In the genomic region with DNA sequence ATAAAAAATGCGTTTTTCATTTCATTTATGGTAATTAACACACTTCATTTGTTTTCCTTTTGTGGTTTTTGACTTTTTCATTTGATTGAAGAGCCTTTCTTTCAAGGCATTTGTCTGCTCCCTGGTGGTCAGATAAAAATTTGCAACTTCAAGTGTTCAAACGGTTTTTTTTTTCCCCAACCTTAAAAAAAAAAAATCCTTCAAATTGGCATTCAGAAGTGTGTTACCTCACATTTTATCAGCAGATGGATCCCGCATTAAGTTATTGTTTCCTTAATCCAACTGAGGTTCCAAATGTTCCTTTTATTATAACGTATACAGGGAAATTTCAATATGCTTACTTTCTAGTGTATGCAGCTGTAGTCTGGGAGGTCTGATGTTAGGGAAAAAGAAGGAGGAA, we compare ENCODE assay signal across 8 cellular contexts. TPM values are rescaled to one million over a fixed set of nuclear protein-coding genes. Genes with fewer than 3 reads are reported as not detected.
A peak's percentile ranks its signal among the peaks of the same experiment; 100 is the strongest.
DNase-seq lines count a peak whose midpoint lies in the region; ATAC-seq, FAIRE-seq and TF ChIP-seq lines count a peak whose summit lies in the region.

No MANE protein-coding gene starts in this region.

- H3K36me3 ChIP-seq in HAP-1 (replicated peaks) (no peaks in the 10 kb centered on the region), pancreas (no peaks in the 10 kb centered on the region)
- no peaks in the 10 kb centered on the region for H3K36me3 ChIP-seq in CD8-positive, alpha-beta memory T cell (ENCODE audit: insufficient read depth, low read length)
- H3K36me3 ChIP-seq in CD8-positive, alpha-beta T cell (ENCODE audit: insufficient read depth, low read length), result no peaks in the 10 kb centered on the region

- H3K4me1 Mint-ChIP-seq in CD8-positive, alpha-beta memory T cell, result no peaks in the 10 kb centered on the region
- no peaks in the 10 kb centered on the region for H3K4me1 Mint-ChIP-seq in CD8-positive, alpha-beta T cell (ENCODE audit: low read depth)

- H3K9me3 Mint-ChIP-seq in CD8-positive, alpha-beta memory T cell, result peaks cover 0 to 7% (median 4%) of the 10 kb centered on the region in 5 donors
- H3K9me3 Mint-ChIP-seq in CD8-positive, alpha-beta T cell, result no peaks in the 10 kb centered on the region

- CTCF ChIA-PET in CD8-positive, alpha-beta memory T cell (lab: Charles Lee), result no interaction called here
- CTCF ChIA-PET in CD8-positive, alpha-beta T cell (lab: Charles Lee), result no interaction called here

- FAIRE-seq in pancreas (lab: Jason Lieb, UNC), result peak; percentile 60

- H3K4me3 ChIP-seq in HAP-1 (no peak overlapping the region), pancreas (no peak overlapping the region)
- H3K4me3 ChIP-seq in CD8-positive, alpha-beta memory T cell (ENCODE audit: low read length), result no peak overlapping the region
- H3K4me3 ChIP-seq in CD8-positive, alpha-beta T cell (ENCODE audit: low read depth, low read length), result no peak overlapping the region

- WGBS in pancreas, 2 donors, result 2% methylated on average over 4 of the region's 4 CpGs

- H3K27me3 Mint-ChIP-seq in CD8-positive, alpha-beta memory T cell, result no peaks in the 10 kb centered on the region
- H3K27me3 Mint-ChIP-seq in CD8-positive, alpha-beta T cell (ENCODE audit: low read depth), result no peaks in the 10 kb centered on the region

- H3K9me3 ChIP-seq in HAP-1 (no peaks in the 10 kb centered on the region), pancreas (no peaks in the 10 kb centered on the region)
- H3K9me3 ChIP-seq in CD8-positive, alpha-beta memory T cell (ENCODE audit: low read length), result no peaks in the 10 kb centered on the region
- no peaks in the 10 kb centered on the region for H3K9me3 ChIP-seq in CD8-positive, alpha-beta T cell (ENCODE audit: low read length)

- intact Hi-C loops in pancreas (cut with DNase I), result loop anchor here in 2 of 3 donors (5.0 to 10.0 kb wide), 2 partner anchors 349 to 357 kb away; no protein-coding TSS in a partner anchor
- intact Hi-C loops in CD8-positive, alpha-beta T cell (cut with DNase I, micrococcal nuclease), result no loop called here

- DNase-seq in Caki2 (ENCODE audit: low read depth) (peak; percentile 65), HAP-1 (ENCODE audit: low spot score in 2 of 2) (peak; percentile 64 to 66), NCI-H526 treated with DMSO at 0.1 percent for 48 hours (lab: John Stamatoyannopoulos, UW) (peak; percentile 28), dermis blood vessel endothelial cell (peak; percentile 72), pancreas (no peak)
- DNase-seq in CD8-positive, alpha-beta memory T cell, result no peak
- no peak for DNase-seq in CD8-positive, alpha-beta T cell

- peak in 3 of 4 donors; percentile 41 to 61 (median 52) for ATAC-seq in pancreas
- no peak for ATAC-seq in HG02642 (IDR thresholded peaks at IDR 0.05; ENCODE audit: poor library complexity, unreplicated experiment)
- ATAC-seq in CD8-positive, alpha-beta T cell, result no peak

- in situ Hi-C loops in Caki2 (cut with HindIII; ENCODE audit: low pct_unique_long_range_greater_than_20kb, low sequenced_read_pairs) (no loop called here), HAP-1 (cut with MboI; ENCODE audit: low sequenced_read_pairs) (no loop called here)

- no peak overlapping the region for H3K27ac ChIP-seq in pancreas
- no peak overlapping the region for H3K27ac ChIP-seq in CD8-positive, alpha-beta memory T cell (ENCODE audit: low read depth, low read length)
- no peak overlapping the region for H3K27ac ChIP-seq in CD8-positive, alpha-beta T cell (ENCODE audit: low read depth, low read length)

- H3K27me3 ChIP-seq in HAP-1 (ENCODE audit: low read depth) (no peaks in the 10 kb centered on the region), pancreas (no peaks in the 10 kb centered on the region)
- H3K27me3 ChIP-seq in CD8-positive, alpha-beta memory T cell (ENCODE audit: insufficient read depth, low read length, poor library complexity, severe bottlenecking), result no peaks in the 10 kb centered on the region
- no peaks in the 10 kb centered on the region for H3K27me3 ChIP-seq in CD8-positive, alpha-beta T cell (ENCODE audit: insufficient read depth, low read length)

- no peak overlapping the region for H3K27ac Mint-ChIP-seq in CD8-positive, alpha-beta memory T cell
- H3K27ac Mint-ChIP-seq in CD8-positive, alpha-beta T cell, result no peak overlapping the region

- H3K36me3 Mint-ChIP-seq in CD8-positive, alpha-beta memory T cell, result no peaks in the 10 kb centered on the region
- H3K36me3 Mint-ChIP-seq in CD8-positive, alpha-beta T cell, result no peaks in the 10 kb centered on the region

- POLR2A ChIA-PET in CD8-positive, alpha-beta memory T cell (lab: Charles Lee), result no interaction called here
- POLR2A ChIA-PET in CD8-positive, alpha-beta T cell (lab: Charles Lee), result no interaction called here

- H3K4me3 Mint-ChIP-seq in CD8-positive, alpha-beta memory T cell, result no peak overlapping the region
- H3K4me3 Mint-ChIP-seq in CD8-positive, alpha-beta T cell, result no peak overlapping the region

- peak in 3 of 4 donors; percentile 12 to 44 (median 35) for TF ChIP-seq CTCF in pancreas (IDR thresholded peaks at IDR 0.05)
- TF ChIP-seq CTCF in CD8-positive, alpha-beta T cell (IDR thresholded peaks at IDR 0.05), result no peak

- H3K4me1 ChIP-seq in HAP-1 (peaks cover 36% of the 10 kb centered on the region), pancreas (no peaks in the 10 kb centered on the region)
- H3K4me1 ChIP-seq in CD8-positive, alpha-beta memory T cell (ENCODE audit: insufficient read depth, low read length), result no peaks in the 10 kb centered on the region
- no peaks in the 10 kb centered on the region for H3K4me1 ChIP-seq in CD8-positive, alpha-beta T cell (ENCODE audit: insufficient read depth, low read length)

RNA-seq across cellular contexts. Expression of a gene that starts 47.2 kb away (rescaled TPM):
- total RNA-seq in Caki2 (2014; rRNA removed; shearing (Covaris generic); ENCODE audit: low replicate concordance), result not detected in 2 replicates
- total RNA-seq in dermis blood vessel endothelial cell (not detected in 2 replicates), pancreas (not detected)
- not detected for polyA plus RNA-seq in pancreas
- not detected for total RNA-seq in CD8-positive, alpha-beta memory T cell
- not detected for polyA plus RNA-seq in CD8-positive, alpha-beta memory T cell
- total RNA-seq in CD8-positive, alpha-beta T cell, result not detected

RNA-seq across cellular contexts. Expression of a gene that starts 56.4 kb away (rescaled TPM):
- not detected in 2 replicates for total RNA-seq in Caki2 (2014; rRNA removed; shearing (Covaris generic); ENCODE audit: low replicate concordance)
- not detected in 2 replicates for total RNA-seq in dermis blood vessel endothelial cell
- not detected for total RNA-seq in pancreas
- polyA plus RNA-seq in pancreas, result under 1 TPM in 1 of 2 donors, not detected in 1; 0.16 TPM
- not detected for total RNA-seq in CD8-positive, alpha-beta memory T cell
- not detected for polyA plus RNA-seq in CD8-positive, alpha-beta memory T cell
- total RNA-seq in CD8-positive, alpha-beta T cell, result not detected

Comparison
In these comparisons a context has a peak if more than half of its experiments do, and no peak if none do; other contexts are left out.
1. DNase-seq: peak in Caki2 (single experiment), HAP-1 (2 of 2), NCI-H526 treated with DMSO at 0.1 percent for 48 hours (single experiment) and dermis blood vessel endothelial cell (single experiment); none in pancreas (0 of 6), CD8-positive, alpha-beta memory T cell (0 of 5) and CD8-positive, alpha-beta T cell (0 of 7).
2. ATAC-seq: peak in pancreas (3 of 4); none in HG02642 (single experiment) and CD8-positive, alpha-beta T cell (single experiment).
3. intact Hi-C loops: an anchor here in pancreas (5.0 to 10.0 kb wide); none called in CD8-positive, alpha-beta T cell.